Comparison of ENCODE assay signal across 13 cellular contexts in genomic region chr5:93163010-93163663, GRCh38.
DNase-seq lines count a peak whose midpoint lies in the region; ATAC-seq and TF ChIP-seq lines count a peak whose summit lies in the region.
"Had no signal": no experiment of that assay in that cellular context is flagged by ENCODE, and none has a peak within 500 bp of the region (broad histone marks: within the 10 kb centered on the region; RNA-seq: fewer than 3 reads in every experiment).

No MANE protein-coding gene starts in this region.

- CTCF ChIA-PET in OCI-LY7 (lab: Charles Lee; ENCODE audit: unreplicated experiment) = no interaction called here

- TF ChIP-seq CTCF in choroid plexus epithelial cell (conservative IDR thresholded peaks at IDR 0.05; ENCODE audit: low read depth, low read length) = no peak
- no peak for TF ChIP-seq CTCF in OCI-LY7 (conservative IDR thresholded peaks at IDR 0.05; ENCODE audit: low read length)

- no peak overlapping the region for H4K8ac ChIP-seq in mesendoderm (ENCODE audit: low read depth, low read length)

- no peak overlapping the region for H4K5ac ChIP-seq in mesendoderm (ENCODE audit: low read length)

- BruUV-seq in OCI-LY7 (replicated peaks; lab: Mats Ljungman, UMichigan) = no TSS peak

- H3K4me3 ChIP-seq in choroid plexus epithelial cell (ENCODE audit: low read depth, low read length) (no peak overlapping the region), mesendoderm (ENCODE audit: low read length) (no peak overlapping the region), OCI-LY7 (ENCODE audit: low read depth, low read length, poor library complexity, severe bottlenecking) (no peak overlapping the region)

- POLR2A ChIA-PET in OCI-LY7 (lab: Charles Lee) = interaction anchor here (0.8 kb wide), 1 partner anchor 11 kb away, joined by 3 read pairs; no protein-coding TSS in a partner anchor

- no peak overlapping the region for H3K27ac ChIP-seq in mesendoderm (ENCODE audit: low read depth, low read length)
- H3K27ac ChIP-seq in OCI-LY7 (ENCODE audit: low read depth, low read length, poor library complexity, severe bottlenecking) = no peak overlapping the region
- H3K27ac ChIP-seq: neutrophil had no signal

- no peak overlapping the region for H3K4ac ChIP-seq in mesendoderm (ENCODE audit: low read depth, low read length)

- H3K9ac ChIP-seq in mesendoderm (ENCODE audit: low read length) = no peak overlapping the region

- no peak overlapping the region for H2AFZ ChIP-seq in OCI-LY7 (ENCODE audit: low read length)

- H3K23ac ChIP-seq in mesendoderm (ENCODE audit: low read length) = no peak overlapping the region

- H2AK5ac ChIP-seq in mesendoderm (ENCODE audit: low read length) = no peak overlapping the region

- no peak overlapping the region for H2BK120ac ChIP-seq in mesendoderm (ENCODE audit: low read depth, low read length)

- H3K79me2 ChIP-seq in mesendoderm (ENCODE audit: control insufficient read depth, insufficient read depth, low read length) (no peaks in the 10 kb centered on the region), OCI-LY7 (ENCODE audit: insufficient read depth, low read depth, low read length) (no peaks in the 10 kb centered on the region)

- peaks cover 2% of the 10 kb centered on the region for H3K4me1 ChIP-seq in mesendoderm (ENCODE audit: control insufficient read depth, low read depth, low read length)
- no peaks in the 10 kb centered on the region for H3K4me1 ChIP-seq in OCI-LY7 (ENCODE audit: insufficient read depth, low read length, poor library complexity, severe bottlenecking)

- H3K36me3 ChIP-seq in mesendoderm (ENCODE audit: control insufficient read depth, insufficient read depth, low read length) (no peaks in the 10 kb centered on the region), OCI-LY7 (ENCODE audit: insufficient read depth, low read length) (no peaks in the 10 kb centered on the region)
- H3K36me3 ChIP-seq: neutrophil had no signal

- H3K56ac ChIP-seq in mesendoderm (ENCODE audit: low read length) = no peak overlapping the region

- H2BK5ac ChIP-seq in mesendoderm (ENCODE audit: low read length) = no peak overlapping the region

- H3K4me2 ChIP-seq in mesendoderm (ENCODE audit: low read length) (no peak overlapping the region), OCI-LY7 (ENCODE audit: low read length) (no peak overlapping the region)

- H3K9me3 ChIP-seq in OCI-LY7 (ENCODE audit: low read length) = no peaks in the 10 kb centered on the region
- H3K9me3 ChIP-seq: neutrophil had no signal

- H3K18ac ChIP-seq in mesendoderm (ENCODE audit: low read length) = no peak overlapping the region

- no peak overlapping the region for H2BK15ac ChIP-seq in mesendoderm (replicated peaks; ENCODE audit: low read depth)

- no peaks in the 10 kb centered on the region for H3K79me1 ChIP-seq in mesendoderm (ENCODE audit: low read length)

- ATAC-seq in HG02571 (IDR thresholded peaks at IDR 0.05; ENCODE audit: unreplicated experiment) = no peak
- ATAC-seq: activated naive CD8-positive, alpha-beta T cell treated with anti-CD3 and anti-CD28 coated beads, Interleukin-2, amount 50 U/mL, for 24 hours had no signal

- intact Hi-C loops in OCI-LY7 (cut with micrococcal nuclease; ENCODE audit: unreplicated experiment) = no loop called here

- no peaks in the 10 kb centered on the region for H3K9me2 ChIP-seq in OCI-LY7 (ENCODE audit: insufficient read depth, low read length)

- DNase-seq in AG08396 (ENCODE audit: low spot score) = peak; percentile 40
- peak; percentile 22 for DNase-seq in LoVo (ENCODE audit: low spot score)
- DNase-seq in choroid plexus epithelial cell (ENCODE audit: low read depth) = peak; percentile 96
- peak; percentile 34 for DNase-seq in mesendoderm
- DNase-seq in NCI-H128 (lab: John Stamatoyannopoulos, UW; ENCODE audit: unreplicated experiment) = no peak
- no peak for DNase-seq in NK-92 (lab: John Stamatoyannopoulos, UW; ENCODE audit: unreplicated experiment)
- no peak for DNase-seq in OCI-LY7 (ENCODE audit: low spot score)
- DNase-seq: activated CD4-positive, alpha-beta T cell treated with anti-CD3 and anti-CD28 coated beads, Interleukin-2, amount 50 U/mL, for 4 hours; activated naive CD8-positive, alpha-beta T cell treated with anti-CD3 and anti-CD28 coated beads, Interleukin-2, amount 50 U/mL, for 24 hours; CD4-positive, alpha-beta memory T cell; SHP77 had no signal

- no peaks in the 10 kb centered on the region for H3K27me3 ChIP-seq in mesendoderm (ENCODE audit: insufficient read depth, low read length, poor library complexity)
- H3K27me3 ChIP-seq: neutrophil had no signal

- no peaks in the 10 kb centered on the region for H4K20me1 ChIP-seq in OCI-LY7 (ENCODE audit: insufficient read depth, low read length)

Comparison
In these comparisons a context has a peak if more than half of its experiments do, and no peak if none do; other contexts are left out.
1. DNase-seq: peak in AG08396 (single experiment), LoVo (single experiment), choroid plexus epithelial cell (single experiment) and mesendoderm (single experiment); none in NCI-H128 (single experiment), NK-92 (single experiment) and OCI-LY7 (single experiment).